17 cellular contexts compared by ENCODE assay signal in the genomic region with DNA sequence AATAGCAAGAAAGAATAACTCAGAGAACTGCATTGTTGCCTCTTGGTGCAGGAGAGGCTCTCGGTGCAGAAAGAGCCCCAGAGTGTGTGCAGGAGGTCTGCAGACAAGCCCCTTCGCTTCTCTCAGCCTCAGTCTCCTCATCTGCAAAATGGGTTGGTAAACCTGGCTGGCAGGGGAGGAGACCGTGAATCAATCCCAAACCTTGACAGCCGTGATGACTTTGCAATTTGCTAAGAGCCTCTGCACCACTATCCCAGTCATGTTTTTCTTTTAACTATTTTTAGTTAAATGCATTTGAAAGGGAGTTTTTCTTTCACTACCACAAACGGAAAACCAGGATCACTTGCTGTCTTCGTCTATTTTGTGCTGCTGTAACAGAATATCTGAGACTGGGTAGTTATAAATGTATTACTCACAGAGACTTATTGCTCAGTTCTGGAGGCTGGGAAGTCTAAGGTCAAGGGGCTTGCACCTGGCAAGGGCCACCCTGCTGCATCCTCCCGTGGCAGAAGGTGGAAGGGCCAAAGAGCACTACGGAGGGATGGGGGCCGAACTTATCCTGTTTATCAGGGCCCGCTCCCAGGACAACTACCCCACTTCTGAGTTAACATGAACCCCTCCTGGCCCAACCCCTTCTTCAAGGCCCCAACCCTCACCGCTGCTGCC. TPM values are rescaled to one million over a fixed set of nuclear protein-coding genes. Genes with fewer than 3 reads are reported as not detected.
DNase-seq lines count a peak whose midpoint lies in the region; ATAC-seq, FAIRE-seq and TF ChIP-seq lines count a peak whose summit lies in the region.
"Had no signal": no experiment of that assay in that cellular context is flagged by ENCODE, and none has a peak within 500 bp of the region (broad histone marks: within the 10 kb centered on the region; RNA-seq: fewer than 3 reads in every experiment).

No MANE protein-coding gene starts in this region.

- no peak for TF ChIP-seq POLR2A in NB4 (IDR thresholded peaks at IDR 0.05; ENCODE audit: extremely low read depth, insufficient read length)

- POLR2A ChIA-PET in naive thymus-derived CD4-positive, alpha-beta T cell (lab: Charles Lee): no interaction called here

- H3K4me3 Mint-ChIP-seq in natural killer cell (no peak overlapping the region), glutamatergic neuron (ENCODE audit: unreplicated experiment) (no peak overlapping the region)
- no peak overlapping the region for H3K4me3 Mint-ChIP-seq in natural killer cell treated with Interleukin-12 subunit alpha and Interleukin-12 subunit beta and Interleukin-15 and Interleukin-18, amount 100 ng/mL, for 72 hours
- H3K4me3 Mint-ChIP-seq in activated naive CD4-positive, alpha-beta T cell treated with anti-CD3 and anti-CD28 coated beads, Interleukin-2, amount 10 ng/mL, durations not matched to agents 7 days and 5 days: no peak overlapping the region
- H3K4me3 Mint-ChIP-seq in naive thymus-derived CD4-positive, alpha-beta T cell: no peak overlapping the region
- H3K4me3 Mint-ChIP-seq: nephron progenitor cell had no signal

- H3K4me1 Mint-ChIP-seq in natural killer cell (peaks cover 10 to 27% of the 10 kb centered on the region in 2 donors), glutamatergic neuron (ENCODE audit: low read depth, unreplicated experiment) (peaks cover 16% of the 10 kb centered on the region)
- peaks cover 9 to 16% of the 10 kb centered on the region in 2 donors for H3K4me1 Mint-ChIP-seq in natural killer cell treated with Interleukin-12 subunit alpha and Interleukin-12 subunit beta and Interleukin-15 and Interleukin-18, amount 100 ng/mL, for 72 hours (ENCODE audit: low read depth in 2 of 2)
- peaks cover 6% of the 10 kb centered on the region for H3K4me1 Mint-ChIP-seq in activated naive CD4-positive, alpha-beta T cell treated with anti-CD3 and anti-CD28 coated beads, Interleukin-2, amount 10 ng/mL, durations not matched to agents 7 days and 5 days
- peaks cover 0 to 16% (median 4%) of the 10 kb centered on the region in 7 donors for H3K4me1 Mint-ChIP-seq in naive thymus-derived CD4-positive, alpha-beta T cell

- TF ChIP-seq CTCF in natural killer cell (IDR thresholded peaks at IDR 0.05) (no peak), NB4 (IDR thresholded peaks at IDR 0.05; ENCODE audit: low read depth, low read length) (no peak), glutamatergic neuron (IDR thresholded peaks at IDR 0.05; ENCODE audit: partially characterized antibody, unreplicated experiment) (no peak), D721Med (IDR thresholded peaks at IDR 0.05; ENCODE audit: insufficient read depth, missing control alignments) (no peak)

- ATAC-seq in natural killer cell: no peak
- no peak for ATAC-seq in natural killer cell treated with Interleukin-12 subunit alpha and Interleukin-12 subunit beta and Interleukin-15 and Interleukin-18, amount 100 ng/mL, for 72 hours
- ATAC-seq in naive thymus-derived CD4-positive, alpha-beta T cell: no peak

- H3K4me1 ChIP-seq in naive thymus-derived CD4-positive, alpha-beta T cell (ENCODE audit: control insufficient read depth in 2 of 2, insufficient read depth in 2 of 2, low read length in 2 of 2): no peaks in the 10 kb centered on the region
- H3K4me1 ChIP-seq: colonic mucosa had no signal

- H3K36me3 Mint-ChIP-seq in natural killer cell (no peaks in the 10 kb centered on the region), glutamatergic neuron (ENCODE audit: unreplicated experiment) (no peaks in the 10 kb centered on the region)
- H3K36me3 Mint-ChIP-seq in natural killer cell treated with Interleukin-12 subunit alpha and Interleukin-12 subunit beta and Interleukin-15 and Interleukin-18, amount 100 ng/mL, for 72 hours: no peaks in the 10 kb centered on the region
- no peaks in the 10 kb centered on the region for H3K36me3 Mint-ChIP-seq in activated naive CD4-positive, alpha-beta T cell treated with anti-CD3 and anti-CD28 coated beads, Interleukin-2, amount 10 ng/mL, durations not matched to agents 7 days and 5 days
- no peaks in the 10 kb centered on the region for H3K36me3 Mint-ChIP-seq in naive thymus-derived CD4-positive, alpha-beta T cell

- peak overlapping the region; percentile 31 to 70 for H3K27ac Mint-ChIP-seq in natural killer cell
- H3K27ac Mint-ChIP-seq in natural killer cell treated with Interleukin-12 subunit alpha and Interleukin-12 subunit beta and Interleukin-15 and Interleukin-18, amount 100 ng/mL, for 72 hours: peak overlapping the region in 1 of 2 donors; percentile 28
- H3K27ac Mint-ChIP-seq in glutamatergic neuron (ENCODE audit: unreplicated experiment): peak overlapping the region; percentile 73
- H3K27ac Mint-ChIP-seq in activated naive CD4-positive, alpha-beta T cell treated with anti-CD3 and anti-CD28 coated beads, Interleukin-2, amount 10 ng/mL, durations not matched to agents 7 days and 5 days: no peak overlapping the region
- peak overlapping the region in 2 of 9 donors; percentile 15 to 30 for H3K27ac Mint-ChIP-seq in naive thymus-derived CD4-positive, alpha-beta T cell

- no peak overlapping the region for H3K27ac ChIP-seq in naive thymus-derived CD4-positive, alpha-beta T cell (ENCODE audit: low read depth, low read length)
- H3K27ac ChIP-seq: colonic mucosa, vagina had no signal

- FAIRE-seq in D721Med (lab: Jason Lieb, UNC): no peak
- FAIRE-seq: frontal cortex had no signal

- no peaks in the 10 kb centered on the region for H3K9me3 ChIP-seq in naive thymus-derived CD4-positive, alpha-beta T cell (ENCODE audit: control insufficient read depth in 2 of 3, low read length in 3 of 3)
- H3K9me3 ChIP-seq: colonic mucosa, vagina had no signal

- no peaks in the 10 kb centered on the region for H3K27me3 ChIP-seq in naive thymus-derived CD4-positive, alpha-beta T cell (ENCODE audit: control insufficient read depth in 2 of 2, insufficient read depth in 2 of 2, low read length in 2 of 2)
- H3K27me3 ChIP-seq: colonic mucosa, vagina had no signal

- no peaks in the 10 kb centered on the region for H3K27me3 Mint-ChIP-seq in natural killer cell (ENCODE audit: low read depth in 2 of 2)
- no peaks in the 10 kb centered on the region for H3K27me3 Mint-ChIP-seq in natural killer cell treated with Interleukin-12 subunit alpha and Interleukin-12 subunit beta and Interleukin-15 and Interleukin-18, amount 100 ng/mL, for 72 hours
- peaks cover 10% of the 10 kb centered on the region for H3K27me3 Mint-ChIP-seq in glutamatergic neuron (ENCODE audit: unreplicated experiment)
- H3K27me3 Mint-ChIP-seq in activated naive CD4-positive, alpha-beta T cell treated with anti-CD3 and anti-CD28 coated beads, Interleukin-2, amount 10 ng/mL, durations not matched to agents 7 days and 5 days: peaks cover 29% of the 10 kb centered on the region
- peaks cover 0 to 4% (median 0%) of the 10 kb centered on the region in 5 donors for H3K27me3 Mint-ChIP-seq in naive thymus-derived CD4-positive, alpha-beta T cell

- CTCF ChIA-PET in activated naive CD4-positive, alpha-beta T cell treated with anti-CD3 and anti-CD28 coated beads, Interleukin-2, amount 10 ng/mL, durations not matched to agents 7 days and 5 days (lab: Charles Lee): no interaction called here
- CTCF ChIA-PET in naive thymus-derived CD4-positive, alpha-beta T cell (lab: Charles Lee): no interaction called here

- no peak for DNase-seq in natural killer cell
- no peak for DNase-seq in natural killer cell treated with Interleukin-12 subunit alpha and Interleukin-12 subunit beta and Interleukin-15 and Interleukin-18, amount 100 ng/mL, for 72 hours (ENCODE audit: low spot score)
- DNase-seq in NB4 (ENCODE audit: low read depth): peak; percentile 55
- no peak for DNase-seq in glutamatergic neuron
- DNase-seq in D721Med (ENCODE audit: insufficient read length, low spot score): no peak
- no peak for DNase-seq in activated naive CD4-positive, alpha-beta T cell treated with anti-CD3 and anti-CD28 coated beads, Interleukin-2, amount 10 ng/mL, durations not matched to agents 7 days and 5 days
- no peak for DNase-seq in naive thymus-derived CD4-positive, alpha-beta T cell
- DNase-seq in SK-N-DZ (ENCODE audit: low spot score): no peak
- DNase-seq: Calu3; colonic mucosa; GF-D8; nephron progenitor cell; NK-92 treated with Interleukin-12 subunit alpha and Interleukin-12 subunit beta, amount 100 ng/mL, for 24 hours; Right ventricle myocardium superior; T-helper 2 cell had no signal

- H3K36me3 ChIP-seq in naive thymus-derived CD4-positive, alpha-beta T cell (ENCODE audit: control insufficient read depth in 2 of 3, insufficient read depth in 3 of 3, low read length in 3 of 3): no peaks in the 10 kb centered on the region
- H3K36me3 ChIP-seq: colonic mucosa, vagina had no signal

- H3K9me3 Mint-ChIP-seq in natural killer cell (no peaks in the 10 kb centered on the region), glutamatergic neuron (ENCODE audit: unreplicated experiment) (peaks cover 5% of the 10 kb centered on the region)
- H3K9me3 Mint-ChIP-seq in natural killer cell treated with Interleukin-12 subunit alpha and Interleukin-12 subunit beta and Interleukin-15 and Interleukin-18, amount 100 ng/mL, for 72 hours: no peaks in the 10 kb centered on the region
- H3K9me3 Mint-ChIP-seq in activated naive CD4-positive, alpha-beta T cell treated with anti-CD3 and anti-CD28 coated beads, Interleukin-2, amount 10 ng/mL, durations not matched to agents 7 days and 5 days: no peaks in the 10 kb centered on the region
- peaks cover 0 to 1% (median 0%) of the 10 kb centered on the region in 11 donors for H3K9me3 Mint-ChIP-seq in naive thymus-derived CD4-positive, alpha-beta T cell
- H3K9me3 Mint-ChIP-seq: nephron progenitor cell had no signal

- no peak overlapping the region for H3K4me3 ChIP-seq in NB4 (ENCODE audit: low read depth, low read length)
- H3K4me3 ChIP-seq in naive thymus-derived CD4-positive, alpha-beta T cell (ENCODE audit: low read length): no peak overlapping the region
- H3K4me3 ChIP-seq: colonic mucosa, vagina had no signal

- intact Hi-C loops in natural killer cell (cut with micrococcal nuclease): no loop called here
- intact Hi-C loops in naive thymus-derived CD4-positive, alpha-beta T cell (cut with micrococcal nuclease): no loop called here

RNA-seq across cellular contexts. Expression of a gene that starts 14.2 kb away (rescaled TPM):
- total RNA-seq in natural killer cell: 100 to 1,000 TPM; 124 to 189 (median 138) TPM
- 10 to 100 TPM; 93.7 to 95.8 TPM for total RNA-seq in natural killer cell treated with Interleukin-12 subunit alpha and Interleukin-12 subunit beta and Interleukin-15 and Interleukin-18, amount 100 ng/mL, for 72 hours
- 211 TPM for total RNA-seq in glutamatergic neuron (ENCODE audit: unreplicated experiment)
- 100 to 1,000 TPM in 1 of 5 experiments, 10 to 100 TPM in 4; 51.8 to 163 (median 79.5) TPM for total RNA-seq in naive thymus-derived CD4-positive, alpha-beta T cell
- polyA plus RNA-seq in naive thymus-derived CD4-positive, alpha-beta T cell: 10 to 100 TPM; 21.1 to 38.8 TPM
- polyA plus RNA-seq in SK-N-DZ (2014; cell fraction: cytosol; rRNA removed): 13.8 and 17.7 TPM in 2 replicates
- polyA plus RNA-seq in SK-N-DZ (2014; cell fraction: nucleus; rRNA removed): 18.1 and 36.8 TPM in 2 replicates
